In the genomic region with DNA sequence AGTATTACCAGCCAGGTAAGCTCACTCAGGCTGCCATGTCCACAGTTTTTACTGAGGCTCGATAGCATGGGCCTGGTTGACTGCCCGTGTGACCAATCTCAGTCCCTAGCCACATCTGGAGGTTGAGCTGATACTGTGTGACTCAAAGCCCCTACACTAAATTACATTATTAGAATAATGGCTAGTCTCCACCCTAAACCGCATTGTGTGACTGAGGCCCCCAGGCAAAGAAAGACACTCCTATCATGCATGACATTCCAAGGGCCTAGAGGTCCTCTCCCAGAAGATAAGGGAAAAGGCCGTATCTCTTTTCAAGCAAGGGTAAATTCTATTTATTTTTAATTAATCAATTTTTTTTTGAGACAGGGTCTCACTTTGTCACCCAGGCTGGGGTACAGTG, we compare ENCODE assay signal across 24 cellular contexts.
DNase-seq lines count a peak whose midpoint lies in the region; ATAC-seq, FAIRE-seq and TF ChIP-seq lines count a peak whose summit lies in the region.
"Had no signal": no experiment of that assay in that cellular context is flagged by ENCODE, and none has a peak within 500 bp of the region (broad histone marks: within the 10 kb centered on the region; RNA-seq: fewer than 3 reads in every experiment).

No MANE protein-coding gene starts in this region.

- intact Hi-C loops in K562 (cut with micrococcal nuclease) = no loop called here

- H3K36me3 ChIP-seq in K562 (ENCODE audit: control insufficient read depth, insufficient read depth, low read length) = no peaks in the 10 kb centered on the region
- no peaks in the 10 kb centered on the region for H3K36me3 ChIP-seq in mesendoderm (ENCODE audit: control insufficient read depth, insufficient read depth, low read length)
- H3K36me3 ChIP-seq in HAP-1 (replicated peaks) = no peaks in the 10 kb centered on the region
- H3K36me3 ChIP-seq: BLaER1 treated with 17β-estradiol and CSF1 and Interleukin-3, amounts not matched to agents 10 nM and 100 nM had no signal

- peaks cover 4 to 55% of the 10 kb centered on the region in 2 experiments; a peak in 4 of 5 replicates for H3K4me1 ChIP-seq in K562 (replicated peaks in 1 of 2; ENCODE audit: control insufficient read depth in 2 of 2, insufficient read depth in 2 of 2, low read length in 2 of 2)
- H3K4me1 ChIP-seq in mesendoderm (ENCODE audit: control insufficient read depth, low read depth, low read length) = no peaks in the 10 kb centered on the region
- H3K4me1 ChIP-seq in HAP-1 = no peaks in the 10 kb centered on the region
- H3K4me1 ChIP-seq: A549 had no signal

- H4K20me1 ChIP-seq in K562 (replicated peaks; ENCODE audit: control insufficient read depth, insufficient read depth, low read length) = no peaks in the 10 kb centered on the region
- H4K20me1 ChIP-seq: BLaER1 treated with 17β-estradiol and CSF1 and Interleukin-3, amounts not matched to agents 10 nM and 100 nM had no signal

- POLR2A ChIA-PET in K562 (lab: Yijun Ruan, JAX) = interaction anchor here (0.5 kb wide), 1 partner anchor 64 kb away, joined by 3 read pairs; no protein-coding TSS in a partner anchor

- H3K4ac ChIP-seq in mesendoderm (ENCODE audit: low read depth, low read length) = no peak overlapping the region

- in situ Hi-C loops in K562 (cut with MboI) = no loop called here
- in situ Hi-C loops in HAP-1 (cut with MboI; ENCODE audit: low sequenced_read_pairs) = no loop called here

- DNase-seq in Daoy (ENCODE audit: low read depth) = peak; percentile 15
- DNase-seq in M059J (ENCODE audit: low read depth) = peak; percentile 10
- peak in 1 of 4 experiments; percentile 10 for DNase-seq in K562 (ENCODE audit: extremely low read depth in 1 of 4, low spot score in 3 of 4)
- DNase-seq in mesendoderm = peak; percentile 56
- no peak for DNase-seq in HAP-1 (ENCODE audit: low spot score in 2 of 2)
- no peak for DNase-seq in middle frontal gyrus (ENCODE audit: extremely low spot score, low spot score)
- DNase-seq in NCI-H526 treated with DMSO at 0.1 percent for 48 hours (lab: John Stamatoyannopoulos, UW) = no peak
- DNase-seq in NAMALWA (ENCODE audit: low spot score) = no peak
- DNase-seq: AML-193; Caco-2; Calu3; CD4-positive, alpha-beta T cell; CD8-positive, alpha-beta T cell; DMS79 treated with DMSO at 0.1 percent for 48 hours; EL; GF-D8 had no signal

- TF ChIP-seq CTCF in K562 (IDR thresholded peaks at IDR 0.05 in 2 of 3, conservative IDR thresholded peaks at IDR 0.05 in 1 of 3; ENCODE audit: insufficient read depth in 2 of 3, low read depth in 1 of 3, low read length in 3 of 3) = no peak

- H2BK120ac ChIP-seq in mesendoderm (ENCODE audit: low read depth, low read length) = no peak overlapping the region

- no peak overlapping the region for H3K4me3 ChIP-seq in K562
- no peak overlapping the region for H3K4me3 ChIP-seq in mesendoderm (ENCODE audit: low read length)
- H3K4me3 ChIP-seq in HAP-1 = no peak overlapping the region
- H3K4me3 ChIP-seq: A549; BLaER1 treated with 17β-estradiol and CSF1 and Interleukin-3, amounts not matched to agents 10 nM and 100 nM had no signal

- H3K79me2 ChIP-seq in K562 (ENCODE audit: control insufficient read depth, insufficient read depth, low read length) = no peaks in the 10 kb centered on the region
- no peaks in the 10 kb centered on the region for H3K79me2 ChIP-seq in mesendoderm (ENCODE audit: control insufficient read depth, insufficient read depth, low read length)

- H3K9me3 ChIP-seq in K562 (replicated peaks; ENCODE audit: control insufficient read depth, insufficient read depth, low read depth, low read length) (no peaks in the 10 kb centered on the region), HAP-1 (no peaks in the 10 kb centered on the region)
- H3K9me3 ChIP-seq: A549; BLaER1 treated with 17β-estradiol and CSF1 and Interleukin-3, amounts not matched to agents 10 nM and 100 nM; Caco-2 had no signal

- TF ChIP-seq RAD21 in K562 (CRISPR knock-in tag; conservative IDR thresholded peaks at IDR 0.05 in 1 of 2, IDR thresholded peaks at IDR 0.05 in 1 of 2) = no peak

- no peaks in the 10 kb centered on the region for H3K9me1 ChIP-seq in K562 (ENCODE audit: control insufficient read depth, insufficient read depth, low read length)

- no peak for ATAC-seq in K562
- ATAC-seq: A549; CD8-positive, alpha-beta T cell had no signal

- no TSS peak for BruUV-seq in K562 (replicated peaks; lab: Mats Ljungman, UMichigan)

- H4K8ac ChIP-seq in mesendoderm (ENCODE audit: low read depth, low read length) = no peak overlapping the region

- no peaks in the 10 kb centered on the region for H3K27me3 ChIP-seq in K562 (ENCODE audit: control insufficient read depth in 2 of 2, insufficient read depth in 2 of 2, low read length in 2 of 2)
- H3K27me3 ChIP-seq in mesendoderm (ENCODE audit: insufficient read depth, low read length, poor library complexity) = no peaks in the 10 kb centered on the region
- no peaks in the 10 kb centered on the region for H3K27me3 ChIP-seq in HAP-1 (ENCODE audit: low read depth)
- H3K27me3 ChIP-seq: BLaER1 treated with 17β-estradiol and CSF1 and Interleukin-3, amounts not matched to agents 10 nM and 100 nM had no signal

- no peak for TF ChIP-seq POLR2A in K562 (conservative IDR thresholded peaks at IDR 0.05)

- H3K18ac ChIP-seq in mesendoderm (ENCODE audit: low read length) = no peak overlapping the region

- no peaks in the 10 kb centered on the region for H3K79me1 ChIP-seq in mesendoderm (ENCODE audit: low read length)

- no peak overlapping the region for H3K23ac ChIP-seq in mesendoderm (ENCODE audit: low read length)

- TF ChIP-seq EP300 in K562 (IDR thresholded peaks at IDR 0.05; ENCODE audit: low read length) = no peak

- CTCF ChIA-PET in K562 (lab: Yijun Ruan, JAX; ENCODE audit: low intra/inter-chr PET ratio) = no interaction called here

- no peak overlapping the region for H2BK5ac ChIP-seq in mesendoderm (ENCODE audit: low read length)

- H3K4me2 ChIP-seq in K562 (ENCODE audit: insufficient read depth, low read length) (no peak overlapping the region; the same call in 1 of the 2 replicates), mesendoderm (ENCODE audit: low read length) (no peak overlapping the region)
- H3K4me2 ChIP-seq: A549; BLaER1 treated with 17β-estradiol and CSF1 and Interleukin-3, amounts not matched to agents 10 nM and 100 nM had no signal

- WGBS in K562 (ENCODE audit: insufficient coverage, low coverage, missing lambda C conversion rate) = 36% methylated on average over 4 of the region's 4 CpGs
- no CpG with 5 or more reads among the region's 4 CpGs for WGBS in mesendoderm (ENCODE audit: extremely low coverage, insufficient coverage, low lambda C conversion rate)

- no peak overlapping the region for H2AK5ac ChIP-seq in mesendoderm (ENCODE audit: low read length)

- no peak overlapping the region for H3K56ac ChIP-seq in mesendoderm (ENCODE audit: low read length)

- H3K9ac ChIP-seq in K562 (ENCODE audit: insufficient read depth in 1 of 2, low read depth in 2 of 2, low read length in 2 of 2) (no peak overlapping the region; a peak in 2 of 4 replicates), mesendoderm (ENCODE audit: low read length) (no peak overlapping the region)
- H3K9ac ChIP-seq: BLaER1 treated with 17β-estradiol and CSF1 and Interleukin-3, amounts not matched to agents 10 nM and 100 nM had no signal

- H3K27ac ChIP-seq in K562 (ENCODE audit: extremely low read depth, low read depth, low read length) = peak overlapping the region; percentile 35; the same call in 1 of the 3 replicates
- H3K27ac ChIP-seq in mesendoderm (ENCODE audit: low read depth, low read length) = no peak overlapping the region
- H3K27ac ChIP-seq: 22Rv1; A549; BLaER1 treated with 17β-estradiol and CSF1 and Interleukin-3, amounts not matched to agents 10 nM and 100 nM; C4-2B had no signal

- no peak for FAIRE-seq in K562 (lab: Jason Lieb, UNC)
- FAIRE-seq: A549, D721Med, G401.6, GM12891, GM19239 had no signal

- H4K5ac ChIP-seq in mesendoderm (ENCODE audit: low read length) = no peak overlapping the region

- peak overlapping the region; percentile 61 for H2AFZ ChIP-seq in K562 (ENCODE audit: low read depth, low read length)

- no peak overlapping the region for H2BK15ac ChIP-seq in mesendoderm (replicated peaks; ENCODE audit: low read depth)

TF ChIP-seq in K562, 482 proteins besides CTCF, POLR2A, EP300 and RAD21 (continues in another document):
- no peak for TF ChIP-seq CBX1 (IDR thresholded peaks at IDR 0.05; ENCODE audit: low read depth)
- TF ChIP-seq, protein P1, sequence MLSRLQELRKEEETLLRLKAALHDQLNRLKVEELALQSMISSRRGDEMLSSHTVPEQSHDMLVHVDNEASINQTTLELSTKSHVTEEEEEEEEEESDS (CRISPR knock-in tag; IDR thresholded peaks at IDR 0.05) = no peak
- TF ChIP-seq TEAD4 (IDR thresholded peaks at IDR 0.05; ENCODE audit: low read length) = peak; percentile 67
- no peak for TF ChIP-seq TEAD4 (CRISPR knock-in tag; IDR thresholded peaks at IDR 0.05; ENCODE audit: borderline replicate concordance)
- 0 out of 4 replicates have a peak, but pooled peaks of 1 of the 2 experiments have one; percentile 9 for TF ChIP-seq RCOR1 (IDR thresholded peaks at IDR 0.05; ENCODE audit: borderline replicate concordance in 1 of 2, low read depth in 2 of 2, low read length in 2 of 2)

Comparison
In these comparisons a context has a peak if more than half of its experiments do, and no peak if none do; other contexts are left out.
1. DNase-seq: peak in Daoy (single experiment), M059J (single experiment) and mesendoderm (single experiment); none in HAP-1 (0 of 2), middle frontal gyrus (single experiment), NCI-H526 treated with DMSO at 0.1 percent for 48 hours (single experiment) and NAMALWA (single experiment).